ENCODE assay signal across 9 cellular contexts in the genomic region with DNA sequence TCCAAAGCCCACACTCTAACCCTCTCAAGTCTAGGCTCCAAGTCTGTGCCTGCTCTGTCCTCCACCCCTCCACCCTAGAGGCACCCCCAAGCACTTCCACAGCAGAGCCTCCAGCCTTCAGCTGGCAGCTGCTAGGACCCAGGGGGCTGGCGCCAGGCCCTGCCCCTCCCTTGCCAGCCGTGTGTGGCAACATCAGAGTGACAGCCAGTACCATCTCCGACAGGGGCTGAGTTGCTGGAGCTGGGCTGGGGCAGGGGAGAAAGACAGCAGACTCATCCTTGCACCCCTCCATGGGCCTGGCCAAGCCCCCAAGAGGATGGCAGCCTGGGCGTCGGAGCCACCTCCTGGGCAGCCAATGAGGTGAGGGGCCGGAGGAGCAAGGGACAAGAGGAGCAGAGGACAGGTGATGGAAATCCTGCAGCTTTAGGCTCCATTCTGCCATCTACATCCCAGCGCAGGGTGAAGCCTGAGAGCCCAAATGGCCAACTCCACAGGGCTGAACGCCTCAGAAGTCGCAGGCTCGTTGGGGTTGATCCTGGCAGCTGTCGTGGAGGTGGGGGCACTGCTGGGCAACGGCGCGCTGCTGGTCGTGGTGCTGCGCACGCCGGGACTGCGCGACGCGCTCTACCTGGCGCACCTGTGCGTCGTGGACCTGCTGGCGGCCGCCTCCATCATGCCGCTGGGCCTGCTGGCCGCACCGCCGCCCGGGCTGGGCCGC. TPM values are rescaled to one million over a fixed set of nuclear protein-coding genes. Genes with fewer than 3 reads are reported as not detected.
DNase-seq lines count a peak whose midpoint lies in the region; ATAC-seq, FAIRE-seq and TF ChIP-seq lines count a peak whose summit lies in the region.
"Had no signal": no experiment of that assay in that cellular context is flagged by ENCODE, and none has a peak within 500 bp of the region (broad histone marks: within the 10 kb centered on the region; RNA-seq: fewer than 3 reads in every experiment).

A gene with protein sequence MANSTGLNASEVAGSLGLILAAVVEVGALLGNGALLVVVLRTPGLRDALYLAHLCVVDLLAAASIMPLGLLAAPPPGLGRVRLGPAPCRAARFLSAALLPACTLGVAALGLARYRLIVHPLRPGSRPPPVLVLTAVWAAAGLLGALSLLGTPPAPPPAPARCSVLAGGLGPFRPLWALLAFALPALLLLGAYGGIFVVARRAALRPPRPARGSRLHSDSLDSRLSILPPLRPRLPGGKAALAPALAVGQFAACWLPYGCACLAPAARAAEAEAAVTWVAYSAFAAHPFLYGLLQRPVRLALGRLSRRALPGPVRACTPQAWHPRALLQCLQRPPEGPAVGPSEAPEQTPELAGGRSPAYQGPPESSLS (plus strand): TSS at position 207 of the 718 bp plus-strand sequence. CDS start 272 bp downstream, at position 479.

- TF ChIP-seq CTCF in HL-60 (IDR thresholded peaks at IDR 0.05; ENCODE audit: insufficient read depth, low read length) = no peak
- TF ChIP-seq CTCF in brain microvascular endothelial cell (IDR thresholded peaks at IDR 0.05; ENCODE audit: low read depth, low read length, missing control alignments) = no peak
- no peak for TF ChIP-seq CTCF in kidney epithelial cell (IDR thresholded peaks at IDR 0.05; ENCODE audit: insufficient read depth, low read length, poor library complexity, severe bottlenecking)
- TF ChIP-seq CTCF in smooth muscle cell (IDR thresholded peaks at IDR 0.05; ENCODE audit: borderline replicate concordance, insufficient read depth, poor library complexity, severe bottlenecking) = no peak
- no peak for TF ChIP-seq CTCF in D721Med (IDR thresholded peaks at IDR 0.05; ENCODE audit: insufficient read depth, missing control alignments)

- FAIRE-seq in D721Med (lab: Jason Lieb, UNC) = no peak
- FAIRE-seq: HTR-8/SVneo had no signal

- WGBS in smooth muscle cell (ENCODE audit: low lambda C conversion rate) = 22% methylated on average over 33 of the region's 33 CpGs

- H3K4me2 ChIP-seq in smooth muscle cell = peak within 1 kb of the TSS; percentile 94

- H3K27ac ChIP-seq in HL-60 (replicated peaks) (no peak within 1 kb of the TSS), brain microvascular endothelial cell (no peak within 1 kb of the TSS), smooth muscle cell (ENCODE audit: low read depth) (no peak within 1 kb of the TSS)

- H3K9me3 ChIP-seq in smooth muscle cell (replicated peaks; ENCODE audit: low read depth) = no peaks in the 10 kb centered on the region

- H3K4me3 ChIP-seq in HL-60 (replicated peaks; ENCODE audit: insufficient read depth, low read length) (peak within 1 kb of the TSS; percentile 9; the same call in 1 of the 2 replicates), brain microvascular endothelial cell (ENCODE audit: low read depth, low read length) (peak within 1 kb of the TSS; percentile 29), kidney epithelial cell (ENCODE audit: low read depth, low read length) (peak within 1 kb of the TSS; percentile 20), smooth muscle cell (peak within 1 kb of the TSS; percentile 46)

- no peak within 1 kb of the TSS for H3K9ac ChIP-seq in smooth muscle cell (ENCODE audit: low read depth)

- no peaks in the 10 kb centered on the region for H3F3A ChIP-seq in smooth muscle cell (ENCODE audit: low read depth)

- H3K27me3 ChIP-seq in HL-60 (ENCODE audit: insufficient read depth, poor library complexity, severe bottlenecking) = no peaks in the 10 kb centered on the region
- no peaks in the 10 kb centered on the region for H3K27me3 ChIP-seq in brain microvascular endothelial cell (replicated peaks)
- peaks cover 11% of the 10 kb centered on the region for H3K27me3 ChIP-seq in kidney epithelial cell (ENCODE audit: control insufficient read depth, insufficient read depth, low read length)
- H3K27me3 ChIP-seq in smooth muscle cell (ENCODE audit: low read depth) = peaks cover 16% of the 10 kb centered on the region

- H4K20me1 ChIP-seq in smooth muscle cell (ENCODE audit: low read depth) = peaks cover 9% of the 10 kb centered on the region

- H3K79me2 ChIP-seq in smooth muscle cell (ENCODE audit: low read depth) = no peaks in the 10 kb centered on the region

- ATAC-seq in GM21526 (IDR thresholded peaks at IDR 0.05; ENCODE audit: low FRiP score, unreplicated experiment) (no peak), GM19397 (IDR thresholded peaks at IDR 0.05; ENCODE audit: unreplicated experiment) (no peak), GM18498 (IDR thresholded peaks at IDR 0.05; ENCODE audit: unreplicated experiment) (no peak)

- in situ Hi-C loops in brain microvascular endothelial cell (cut with HindIII; ENCODE audit: low pct_ligation_motif_present, low sequenced_read_pairs) = no loop called here

- no peak for DNase-seq in HL-60 (ENCODE audit: low read depth in 1 of 2, low spot score in 1 of 2)
- no peak for DNase-seq in brain microvascular endothelial cell
- no peak for DNase-seq in kidney epithelial cell (ENCODE audit: low read depth)
- no peak for DNase-seq in smooth muscle cell (lab: John Stamatoyannopoulos, UW; ENCODE audit: unreplicated experiment)
- DNase-seq in D721Med (ENCODE audit: insufficient read length, low spot score) = no peak

- peaks cover 2% of the 10 kb centered on the region for H3K36me3 ChIP-seq in brain microvascular endothelial cell (replicated peaks)
- peaks cover 2% of the 10 kb centered on the region for H3K36me3 ChIP-seq in kidney epithelial cell (ENCODE audit: control insufficient read depth, insufficient read depth, low read length)
- H3K36me3 ChIP-seq in smooth muscle cell (ENCODE audit: low read depth) = no peaks in the 10 kb centered on the region

- H2AFZ ChIP-seq in smooth muscle cell (ENCODE audit: low read depth) = no peak within 1 kb of the TSS

- peaks cover 5% of the 10 kb centered on the region for H3K4me1 ChIP-seq in smooth muscle cell (ENCODE audit: low read depth)

RNA-seq across cellular contexts. Expression of the gene that starts here (rescaled TPM):
- total RNA-seq in kidney epithelial cell (not detected in 2 replicates), smooth muscle cell (0.18 TPM in 1 of 2 replicates, not detected in the other)
- polyA plus RNA-seq in smooth muscle cell = 0.09 and 0.52 TPM in 2 replicates
